ENCODE assay signal across 8 cellular contexts in the genomic region with DNA sequence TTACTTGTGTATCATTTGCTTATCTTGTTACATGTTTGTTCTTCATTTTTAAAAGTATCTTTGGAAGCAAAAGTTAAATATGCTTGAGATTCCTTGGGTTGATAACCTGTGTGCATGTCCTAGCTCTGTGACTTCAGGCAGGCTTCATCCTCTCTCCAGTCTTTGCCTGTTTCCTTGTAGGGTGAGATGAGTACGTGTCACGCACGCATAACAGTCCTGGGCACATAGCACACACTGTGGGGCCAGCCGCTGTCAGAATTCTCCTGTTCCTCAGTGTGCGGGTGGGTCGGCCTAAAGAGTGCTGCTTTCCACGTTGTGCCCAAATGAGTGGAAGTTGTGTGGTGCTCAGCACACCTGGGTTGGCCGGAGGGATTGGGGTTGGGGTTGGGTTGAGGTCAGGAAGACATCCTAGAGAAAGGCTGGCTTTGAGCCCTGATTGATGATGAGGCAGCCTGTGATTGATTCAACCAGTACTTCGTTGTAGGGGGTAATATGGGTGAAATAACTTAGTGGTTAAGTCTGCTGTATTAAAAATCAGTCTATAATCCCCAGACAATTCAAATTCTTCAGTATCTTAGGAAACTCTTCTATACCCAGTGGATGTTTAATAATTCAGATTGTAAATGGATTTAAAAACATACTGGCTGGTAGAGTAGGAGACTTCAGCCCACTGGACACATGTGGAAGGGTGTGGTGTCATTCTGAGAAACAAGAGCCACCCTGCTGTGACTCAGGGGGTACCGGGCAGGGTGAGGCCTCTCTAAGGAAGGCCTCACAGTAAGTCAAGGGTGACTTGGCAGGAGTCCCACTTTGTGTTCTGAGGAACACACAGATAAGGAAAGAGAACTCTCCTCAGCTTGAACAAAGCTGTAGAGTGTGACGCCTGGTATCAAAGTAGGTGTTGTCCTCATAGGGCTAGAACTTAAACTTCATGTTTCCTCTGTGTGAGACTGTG. TPM values are rescaled to one million over a fixed set of nuclear protein-coding genes. Genes with fewer than 3 reads are reported as not detected.
A peak's percentile ranks its signal among the peaks of the same experiment; 100 is the strongest.
DNase-seq lines count a peak whose midpoint lies in the region; ATAC-seq and TF ChIP-seq lines count a peak whose summit lies in the region.

No MANE protein-coding gene starts in this region.

- DNase-seq in GM12865 (ENCODE audit: low read depth) (peak; percentile 50), heart left ventricle (peak in 4 of 5 donors; percentile 73 to 94 (median 81)), COR-L47 (lab: John Stamatoyannopoulos, UW) (no peak), NCI-H510A treated with DMSO at 0.1 percent for 48 hours (lab: John Stamatoyannopoulos, UW) (no peak)
- DNase-seq in activated T-helper 2 cell treated with anti-CD3 and anti-CD28 coated beads, Interferon-gamma antibody, Interleukin-2, Interleukin-4, amounts not matched to agents 10 μg/mL and 5 μg/mL and 100 μg/mL, durations not matched to agents 14 hours and 24 hours and 36 hours (ENCODE audit: low spot score), result no peak
- no peak for DNase-seq in central memory CD4-positive, alpha-beta T cell

- H3K9me3 ChIP-seq in heart left ventricle, result no peaks in the 10 kb centered on the region

- peaks cover 61% of the 10 kb centered on the region for H3K36me3 Mint-ChIP-seq in activated T-helper 2 cell treated with anti-CD3 and anti-CD28 coated beads, Interferon-gamma antibody, Interleukin-2, Interleukin-4, amounts not matched to agents 10 μg/mL and 5 μg/mL and 100 μg/mL, durations not matched to agents 14 hours and 24 hours and 36 hours (ENCODE audit: low read depth)

- 55 to 62% (median 60%) methylated on average over 11 of the region's 11 CpGs for WGBS in heart left ventricle, 4 donors

- H3K27ac ChIP-seq in heart left ventricle (peak overlapping the region; percentile 68 to 88 (median 76)), skin epidermis (peak overlapping the region in 18 of 21 experiments; percentile 3 to 87 (median 66))

- H3K4me1 ChIP-seq in heart left ventricle, result peaks cover 12 to 90% (median 60%) of the 10 kb centered on the region in 12 donors

- no peaks in the 10 kb centered on the region for H3K27me3 Mint-ChIP-seq in activated T-helper 2 cell treated with anti-CD3 and anti-CD28 coated beads, Interferon-gamma antibody, Interleukin-2, Interleukin-4, amounts not matched to agents 10 μg/mL and 5 μg/mL and 100 μg/mL, durations not matched to agents 14 hours and 24 hours and 36 hours (ENCODE audit: low read depth)

- no peak overlapping the region for H3K4me3 Mint-ChIP-seq in activated T-helper 2 cell treated with anti-CD3 and anti-CD28 coated beads, Interferon-gamma antibody, Interleukin-2, Interleukin-4, amounts not matched to agents 10 μg/mL and 5 μg/mL and 100 μg/mL, durations not matched to agents 14 hours and 24 hours and 36 hours (ENCODE audit: low read depth)

- peak in 1 of 2 donors; percentile 38 for TF ChIP-seq POLR2A in heart left ventricle (IDR thresholded peaks at IDR 0.05)

- TF ChIP-seq CTCF in GM12865 (IDR thresholded peaks at IDR 0.05; ENCODE audit: insufficient read depth, low read depth, low read length, missing control alignments) (no peak), heart left ventricle (IDR thresholded peaks at IDR 0.05) (no peak)

- peaks cover 42% of the 10 kb centered on the region for H3K4me1 Mint-ChIP-seq in activated T-helper 2 cell treated with anti-CD3 and anti-CD28 coated beads, Interferon-gamma antibody, Interleukin-2, Interleukin-4, amounts not matched to agents 10 μg/mL and 5 μg/mL and 100 μg/mL, durations not matched to agents 14 hours and 24 hours and 36 hours (ENCODE audit: low read depth)

- no peak overlapping the region for H3K4me3 ChIP-seq in GM12865 (ENCODE audit: low read depth, low read length)
- H3K4me3 ChIP-seq in heart left ventricle, result peak overlapping the region in 2 of 12 donors; percentile 3 to 11
- no peak overlapping the region for H3K4me3 ChIP-seq in skin epidermis

- H3K27ac Mint-ChIP-seq in activated T-helper 2 cell treated with anti-CD3 and anti-CD28 coated beads, Interferon-gamma antibody, Interleukin-2, Interleukin-4, amounts not matched to agents 10 μg/mL and 5 μg/mL and 100 μg/mL, durations not matched to agents 14 hours and 24 hours and 36 hours, result peak overlapping the region; percentile 82

- ATAC-seq in HG03558 (IDR thresholded peaks at IDR 0.05; ENCODE audit: extremely low read depth, unreplicated experiment), result peak; percentile 66
- ATAC-seq in heart left ventricle, result peak; percentile 79 to 91 (median 88)

- H3K9me3 Mint-ChIP-seq in activated T-helper 2 cell treated with anti-CD3 and anti-CD28 coated beads, Interferon-gamma antibody, Interleukin-2, Interleukin-4, amounts not matched to agents 10 μg/mL and 5 μg/mL and 100 μg/mL, durations not matched to agents 14 hours and 24 hours and 36 hours, result no peaks in the 10 kb centered on the region

- intact Hi-C loops in activated T-helper 2 cell treated with anti-CD3 and anti-CD28 coated beads, Interferon-gamma antibody, Interleukin-2, Interleukin-4, amounts not matched to agents 10 μg/mL and 5 μg/mL and 100 μg/mL, durations not matched to agents 14 hours and 24 hours and 36 hours (cut with micrococcal nuclease), result no loop called here
- intact Hi-C loops in heart left ventricle (cut with DNase I), result no loop called here

- peaks cover 0 to 81% (median 48%) of the 10 kb centered on the region in 9 donors for H3K36me3 ChIP-seq in heart left ventricle

- H3K27me3 ChIP-seq in heart left ventricle, result no peaks in the 10 kb centered on the region

RNA-seq across cellular contexts. Expression of gene RAC1, which starts 18.7 kb away (rescaled TPM):
- 174 and 175 TPM in 2 replicates for total RNA-seq in activated T-helper 2 cell treated with anti-CD3 and anti-CD28 coated beads, Interferon-gamma antibody, Interleukin-2, Interleukin-4, amounts not matched to agents 10 μg/mL and 5 μg/mL and 100 μg/mL, durations not matched to agents 14 hours and 24 hours and 36 hours
- total RNA-seq in heart left ventricle, result 100 to 1,000 TPM in 8 of 9 donors, 10 to 100 TPM in 1; 83.7 to 189 (median 153) TPM
- 100 to 1,000 TPM; 117 to 153 TPM for polyA plus RNA-seq in heart left ventricle

RNA-seq across cellular contexts. Expression of gene FAM220A, which starts 44.2 kb away (rescaled TPM):
- 7.6 and 8.9 TPM in 2 replicates for total RNA-seq in activated T-helper 2 cell treated with anti-CD3 and anti-CD28 coated beads, Interferon-gamma antibody, Interleukin-2, Interleukin-4, amounts not matched to agents 10 μg/mL and 5 μg/mL and 100 μg/mL, durations not matched to agents 14 hours and 24 hours and 36 hours
- total RNA-seq in heart left ventricle, result 10 to 100 TPM; 17.2 to 31.2 (median 21.9) TPM
- 10 to 100 TPM; 18.2 TPM for polyA plus RNA-seq in heart left ventricle

RNA-seq across cellular contexts. Expression of gene DAGLB, which starts 54.8 kb away (rescaled TPM):
- 21.8 and 22.3 TPM in 2 replicates for total RNA-seq in activated T-helper 2 cell treated with anti-CD3 and anti-CD28 coated beads, Interferon-gamma antibody, Interleukin-2, Interleukin-4, amounts not matched to agents 10 μg/mL and 5 μg/mL and 100 μg/mL, durations not matched to agents 14 hours and 24 hours and 36 hours
- total RNA-seq in heart left ventricle, result 10 to 100 TPM in 3 of 9 donors, 1 to 10 TPM in 6; 5.3 to 14.7 (median 7.4) TPM
- 10 to 100 TPM in 1 of 2 donors, 1 to 10 TPM in 1; 4.1 to 17.2 TPM for polyA plus RNA-seq in heart left ventricle

Comparison
In these comparisons a context has a peak if more than half of its experiments do, and no peak if none do; other contexts are left out.
1. DNase-seq: peak in GM12865 (single experiment) and heart left ventricle (4 of 5); none in activated T-helper 2 cell treated with anti-CD3 and anti-CD28 coated beads, Interferon-gamma antibody, Interleukin-2, Interleukin-4, amounts not matched to agents 10 μg/mL and 5 μg/mL and 100 μg/mL, durations not matched to agents 14 hours and 24 hours and 36 hours (single experiment), central memory CD4-positive, alpha-beta T cell (single experiment), COR-L47 (single experiment) and NCI-H510A treated with DMSO at 0.1 percent for 48 hours (single experiment).